Comparison of ENCODE assay signal across 15 cellular contexts in the genomic region with DNA sequence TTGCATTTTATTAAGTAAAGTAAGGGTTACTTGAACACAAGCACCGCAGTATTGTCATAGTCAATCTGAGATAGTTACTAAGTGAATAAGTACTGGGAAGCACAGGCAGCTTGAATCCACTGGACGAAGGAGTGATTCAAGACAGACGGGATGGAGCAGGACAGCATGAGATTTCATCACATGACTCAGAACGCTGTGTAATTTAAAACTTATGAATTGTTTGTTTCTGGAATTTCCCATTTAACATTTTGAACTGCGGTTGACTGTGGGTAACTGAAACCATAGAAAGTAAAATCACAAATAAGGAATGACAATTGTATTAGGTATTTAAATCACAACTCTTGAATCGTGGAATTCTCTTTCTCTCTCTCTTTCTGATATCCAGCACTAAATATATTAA.
A peak's percentile ranks its signal among the peaks of the same experiment; 100 is the strongest.
DNase-seq lines count a peak whose midpoint lies in the region; ATAC-seq and TF ChIP-seq lines count a peak whose summit lies in the region.
"Had no signal": no experiment of that assay in that cellular context is flagged by ENCODE, and none has a peak within 500 bp of the region (broad histone marks: within the 10 kb centered on the region; RNA-seq: fewer than 3 reads in every experiment).

No MANE protein-coding gene starts in this region.

- CTCF ChIA-PET in SK-N-SH (lab: Yijun Ruan, JAX), result no interaction called here

- H3K79me2 ChIP-seq in SK-N-SH (ENCODE audit: insufficient read depth), result no peaks in the 10 kb centered on the region
- no peaks in the 10 kb centered on the region for H3K79me2 ChIP-seq in fibroblast of lung (ENCODE audit: control insufficient read depth, insufficient read depth, low read length)

- 0 out of 2 replicates have a peak overlapping the region, but pooled peaks have one; percentile 25 for H3K4me2 ChIP-seq in SK-N-SH
- no peak overlapping the region for H3K4me2 ChIP-seq in fibroblast of lung (ENCODE audit: extremely low read depth, insufficient read depth, low read length)

- TF ChIP-seq CTCF in left ventricle myocardium inferior (IDR thresholded peaks at IDR 0.05; ENCODE audit: borderline replicate concordance), result no peak
- no peak for TF ChIP-seq CTCF in SK-N-SH (IDR thresholded peaks at IDR 0.05)
- TF ChIP-seq CTCF in fibroblast of lung (conservative IDR thresholded peaks at IDR 0.05 in 1 of 2, IDR thresholded peaks at IDR 0.05 in 1 of 2; ENCODE audit: low read depth in 1 of 2, low read length in 2 of 2), result no peak
- TF ChIP-seq CTCF in tibial nerve (IDR thresholded peaks at IDR 0.05), result no peak

- no peaks in the 10 kb centered on the region for H3K27me3 ChIP-seq in left ventricle myocardium inferior (ENCODE audit: low read depth)
- no peaks in the 10 kb centered on the region for H3K27me3 ChIP-seq in SK-N-SH (ENCODE audit: insufficient read depth)
- no peaks in the 10 kb centered on the region for H3K27me3 ChIP-seq in fibroblast of lung (ENCODE audit: control insufficient read depth, insufficient read depth, low read length)
- no peaks in the 10 kb centered on the region for H3K27me3 ChIP-seq in tibial nerve
- H3K27me3 ChIP-seq: tibial artery had no signal

- H2AFZ ChIP-seq in SK-N-SH (ENCODE audit: low read depth), result no peak overlapping the region; the same call in 1 of the 2 replicates
- no peak overlapping the region for H2AFZ ChIP-seq in fibroblast of lung (ENCODE audit: low read length)

- TF ChIP-seq RAD21 in SK-N-SH (IDR thresholded peaks at IDR 0.05; ENCODE audit: low read length), result no peak

- DNase-seq in Right ventricle myocardium superior, result no peak
- DNase-seq in left ventricle myocardium inferior, result no peak
- DNase-seq in SK-N-SH, result no peak
- DNase-seq in fibroblast of lung (ENCODE audit: low read depth in 2 of 2), result peak; percentile 61 to 76
- DNase-seq in smooth muscle cell of the brain vasculature (ENCODE audit: low read depth, low spot score), result peak; percentile 58
- DNase-seq in iPS-NIHi7 (ENCODE audit: extremely low spot score), result no peak
- DNase-seq in activated T-cell treated with anti-CD3 and anti-CD28 coated beads, Interleukin-2, amount 50 U/mL, for 1 hour, result no peak
- DNase-seq in tibial nerve (ENCODE audit: low spot score in 2 of 2), result no peak
- DNase-seq: activated effector memory CD4-positive, alpha-beta T cell treated with anti-CD3 and anti-CD28 coated beads, Interleukin-2, amount 50 U/mL, for 16 hours; DMS53; midbrain; NCI-H1694 treated with DMSO at 0.1 percent for 48 hours; NCI-H748 treated with DMSO at 0.1 percent for 48 hours; SHP77 treated with DMSO at 0.1 percent for 48 hours; tibial artery had no signal

- 7% methylated on average over 6 of the region's 6 CpGs for WGBS in SK-N-SH (ENCODE audit: low lambda C conversion rate)
- 40 to 42% methylated on average over 6 of the region's 6 CpGs for WGBS in tibial nerve, 2 donors

- no peak overlapping the region for H3K4me3 ChIP-seq in left ventricle myocardium inferior
- no peak overlapping the region; a peak in 1 of 4 replicates for H3K4me3 ChIP-seq in SK-N-SH (ENCODE audit: low read depth in 2 of 2, low read length in 1 of 2)
- H3K4me3 ChIP-seq in fibroblast of lung (replicated peaks in 1 of 4; ENCODE audit: control extremely low read depth in 1 of 4, insufficient read depth in 1 of 4, low read depth in 3 of 4, low read length in 4 of 4), result no peak overlapping the region
- H3K4me3 ChIP-seq in tibial nerve, result no peak overlapping the region
- H3K4me3 ChIP-seq: tibial artery had no signal

- H3K36me3 ChIP-seq in left ventricle myocardium inferior, result no peaks in the 10 kb centered on the region
- no peaks in the 10 kb centered on the region for H3K36me3 ChIP-seq in SK-N-SH (replicated peaks in 1 of 2; ENCODE audit: control insufficient read depth in 1 of 2, insufficient read depth in 2 of 2, low read length in 1 of 2)
- no peaks in the 10 kb centered on the region for H3K36me3 ChIP-seq in fibroblast of lung (ENCODE audit: control insufficient read depth, insufficient read depth, low read length)
- no peaks in the 10 kb centered on the region for H3K36me3 ChIP-seq in tibial nerve
- H3K36me3 ChIP-seq: tibial artery had no signal

- H4K20me1 ChIP-seq in SK-N-SH (ENCODE audit: insufficient read depth) (no peaks in the 10 kb centered on the region), fibroblast of lung (ENCODE audit: control insufficient read depth, extremely low read depth, insufficient read depth, low read length) (no peaks in the 10 kb centered on the region)

- H3K27ac ChIP-seq in left ventricle myocardium inferior (replicated peaks) (no peak overlapping the region), SK-N-SH (ENCODE audit: low read depth in 2 of 2, low read length in 1 of 2) (peak overlapping the region; percentile 69 to 81; a peak in 3 of 4 replicates), fibroblast of lung (ENCODE audit: insufficient read depth, low read length) (no peak overlapping the region), tibial nerve (no peak overlapping the region)
- H3K27ac ChIP-seq: tibial artery had no signal

- POLR2A ChIA-PET in SK-N-SH (lab: Yijun Ruan, JAX), result no interaction called here

- H3K9me3 ChIP-seq in left ventricle myocardium inferior (replicated peaks), result no peaks in the 10 kb centered on the region
- H3K9me3 ChIP-seq in SK-N-SH, result no peaks in the 10 kb centered on the region
- no peaks in the 10 kb centered on the region for H3K9me3 ChIP-seq in fibroblast of lung (ENCODE audit: control insufficient read depth, insufficient read depth, low read depth, low read length)
- no peaks in the 10 kb centered on the region for H3K9me3 ChIP-seq in tibial nerve
- H3K9me3 ChIP-seq: tibial artery had no signal

- H3F3A ChIP-seq in SK-N-SH (replicated peaks; ENCODE audit: insufficient read depth), result peaks cover 10% of the 10 kb centered on the region

- peak overlapping the region; percentile 24; the same call in 1 of the 2 replicates for H3K9ac ChIP-seq in SK-N-SH
- no peak overlapping the region for H3K9ac ChIP-seq in fibroblast of lung (ENCODE audit: insufficient read depth, low read length)

- TF ChIP-seq EP300 in SK-N-SH (IDR thresholded peaks at IDR 0.05; ENCODE audit: borderline replicate concordance in 1 of 2, low read depth in 1 of 2, low read length in 1 of 2), result peak; percentile 55 to 58
- TF ChIP-seq EP300 in tibial nerve (IDR thresholded peaks at IDR 0.05), result no peak

- H3K9me2 ChIP-seq in SK-N-SH, result no peaks in the 10 kb centered on the region

- no peaks in the 10 kb centered on the region for H3K4me1 ChIP-seq in left ventricle myocardium inferior
- peaks cover 0 to 4% of the 10 kb centered on the region in 2 experiments; a peak in 1 of 4 replicates for H3K4me1 ChIP-seq in SK-N-SH (ENCODE audit: control insufficient read depth in 1 of 2, insufficient read depth in 2 of 2, low read depth in 1 of 2, low read length in 1 of 2)
- no peaks in the 10 kb centered on the region for H3K4me1 ChIP-seq in fibroblast of lung (ENCODE audit: control insufficient read depth, extremely low read depth, insufficient read depth, low read length)
- peaks cover 0 to 14% (median 0%) of the 10 kb centered on the region in 4 donors for H3K4me1 ChIP-seq in tibial nerve

- intact Hi-C loops in Right ventricle myocardium superior (cut with DNase I), result no loop called here
- intact Hi-C loops in left ventricle myocardium inferior (cut with micrococcal nuclease), result no loop called here

- ATAC-seq in Right ventricle myocardium superior (ENCODE audit: poor library complexity), result peak; percentile 74

- no peak for TF ChIP-seq POLR2A in tibial nerve (IDR thresholded peaks at IDR 0.05)

TF ChIP-seq in SK-N-SH, 30 proteins besides CTCF, POLR2A, EP300 and RAD21 (continues in another document):
- TF ChIP-seq MEF2A (IDR thresholded peaks at IDR 0.05; ENCODE audit: borderline replicate concordance, low read depth) (no peak), YY1 (IDR thresholded peaks at IDR 0.05; ENCODE audit: low read depth) (no peak), FOXM1 (IDR thresholded peaks at IDR 0.05; ENCODE audit: low read depth) (0 out of 2 replicates have a peak, but pooled peaks have one; percentile 30), RXRA (IDR thresholded peaks at IDR 0.05; ENCODE audit: borderline replicate concordance, low read depth) (peak; percentile 37; the same call in 1 of the 2 replicates), SMC3 (IDR thresholded peaks at IDR 0.05; ENCODE audit: low read depth, low read length) (no peak), POLR2AphosphoS5 (IDR thresholded peaks at IDR 0.05; ENCODE audit: low read depth, low read length) (no peak), JUND (IDR thresholded peaks at IDR 0.05) (peak; percentile 65), RCOR1 (IDR thresholded peaks at IDR 0.05; ENCODE audit: low read length) (no peak)
- TF ChIP-seq, protein P1, sequence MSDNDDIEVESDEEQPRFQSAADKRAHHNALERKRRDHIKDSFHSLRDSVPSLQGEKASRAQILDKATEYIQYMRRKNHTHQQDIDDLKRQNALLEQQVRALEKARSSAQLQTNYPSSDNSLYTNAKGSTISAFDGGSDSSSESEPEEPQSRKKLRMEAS (IDR thresholded peaks at IDR 0.05; ENCODE audit: low read depth), result no peak
- TF ChIP-seq, protein P2, sequence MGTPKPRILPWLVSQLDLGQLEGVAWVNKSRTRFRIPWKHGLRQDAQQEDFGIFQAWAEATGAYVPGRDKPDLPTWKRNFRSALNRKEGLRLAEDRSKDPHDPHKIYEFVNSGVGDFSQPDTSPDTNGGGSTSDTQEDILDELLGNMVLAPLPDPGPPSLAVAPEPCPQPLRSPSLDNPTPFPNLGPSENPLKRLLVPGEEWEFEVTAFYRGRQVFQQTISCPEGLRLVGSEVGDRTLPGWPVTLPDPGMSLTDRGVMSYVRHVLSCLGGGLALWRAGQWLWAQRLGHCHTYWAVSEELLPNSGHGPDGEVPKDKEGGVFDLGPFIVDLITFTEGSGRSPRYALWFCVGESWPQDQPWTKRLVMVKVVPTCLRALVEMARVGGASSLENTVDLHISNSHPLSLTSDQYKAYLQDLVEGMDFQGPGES (IDR thresholded peaks at IDR 0.05; ENCODE audit: low read depth, low read length), result no peak
- TF ChIP-seq, protein P3, sequence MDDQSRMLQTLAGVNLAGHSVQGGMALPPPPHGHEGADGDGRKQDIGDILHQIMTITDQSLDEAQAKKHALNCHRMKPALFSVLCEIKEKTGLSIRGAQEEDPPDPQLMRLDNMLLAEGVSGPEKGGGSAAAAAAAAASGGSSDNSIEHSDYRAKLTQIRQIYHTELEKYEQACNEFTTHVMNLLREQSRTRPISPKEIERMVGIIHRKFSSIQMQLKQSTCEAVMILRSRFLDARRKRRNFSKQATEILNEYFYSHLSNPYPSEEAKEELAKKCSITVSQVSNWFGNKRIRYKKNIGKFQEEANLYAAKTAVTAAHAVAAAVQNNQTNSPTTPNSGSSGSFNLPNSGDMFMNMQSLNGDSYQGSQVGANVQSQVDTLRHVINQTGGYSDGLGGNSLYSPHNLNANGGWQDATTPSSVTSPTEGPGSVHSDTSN (IDR thresholded peaks at IDR 0.05), result peak; percentile 78

Comparison
In these comparisons a context has a peak if more than half of its experiments do, and no peak if none do; other contexts are left out.
1. DNase-seq: peak in fibroblast of lung (2 of 2) and smooth muscle cell of the brain vasculature (single experiment); none in Right ventricle myocardium superior (single experiment), left ventricle myocardium inferior (single experiment), SK-N-SH (single experiment), iPS-NIHi7 (single experiment), activated T-cell treated with anti-CD3 and anti-CD28 coated beads, Interleukin-2, amount 50 U/mL, for 1 hour (single experiment) and tibial nerve (0 of 2).
2. H3K27ac ChIP-seq: peak in SK-N-SH (2 of 2); none in left ventricle myocardium inferior (single experiment), fibroblast of lung (single experiment) and tibial nerve (0 of 4).